Comparison of ENCODE assay signal across 8 cellular contexts in genomic region chr21:33403128-33403785, GRCh38. TPM values are rescaled to one million over a fixed set of nuclear protein-coding genes. Genes with fewer than 3 reads are reported as not detected.
A peak's percentile ranks its signal among the peaks of the same experiment; 100 is the strongest.
DNase-seq lines count a peak whose midpoint lies in the region; ATAC-seq and TF ChIP-seq lines count a peak whose summit lies in the region.

Gene IFNGR2 (plus strand): TSS chr21:33403413. CDS start chr21:33403544, 131 bp downstream.

- TF ChIP-seq EP300 in ovary (IDR thresholded peaks at IDR 0.05) = no peak

- TF ChIP-seq CTCF in CD14-positive monocyte (IDR thresholded peaks at IDR 0.05) (no peak), OCI-LY1 (IDR thresholded peaks at IDR 0.05; ENCODE audit: low read length) (no peak), ovary (IDR thresholded peaks at IDR 0.05) (no peak)

- H3K27me3 Mint-ChIP-seq in CD14-positive monocyte (ENCODE audit: low read depth in 3 of 3) = peaks cover 0 to 4% (median 0%) of the 10 kb centered on the region in 3 donors

- no peaks in the 10 kb centered on the region; the same call in 1 of the 2 replicates for H3F3A ChIP-seq in OCI-LY1 (ENCODE audit: insufficient read depth, low read length)

- H3K4me1 ChIP-seq in OCI-LY1 (ENCODE audit: insufficient read depth, low read length, severe bottlenecking) = peaks cover 48% of the 10 kb centered on the region
- H3K4me1 ChIP-seq in ovary (ENCODE audit: insufficient read depth) = peaks cover 10% of the 10 kb centered on the region

- H4K20me1 ChIP-seq in OCI-LY1 (ENCODE audit: insufficient read depth, low read length) = no peaks in the 10 kb centered on the region

- WGBS in ovary, 3 donors = 0 to 1% (median 0%) methylated on average over 47 to 89 of the region's 89 CpGs

- H2AFZ ChIP-seq in OCI-LY1 (ENCODE audit: low read length) = peak within 1 kb of the TSS; percentile 31

- H3K4me3 Mint-ChIP-seq in CD14-positive monocyte = peak within 1 kb of the TSS; percentile 99 to 100

- peaks cover 66% of the 10 kb centered on the region for H3K4me1 Mint-ChIP-seq in CD14-positive monocyte

- H3K9me2 ChIP-seq in OCI-LY1 (ENCODE audit: low read depth, low read length) = no peaks in the 10 kb centered on the region

- H3K27me3 ChIP-seq in OCI-LY1 (ENCODE audit: insufficient read depth, low read length) (no peaks in the 10 kb centered on the region), ovary (no peaks in the 10 kb centered on the region)

- peaks cover 0 to 2% (median 0%) of the 10 kb centered on the region in 7 donors for H3K9me3 Mint-ChIP-seq in CD14-positive monocyte
- no peaks in the 10 kb centered on the region for H3K9me3 Mint-ChIP-seq in activated naive CD4-positive, alpha-beta T cell treated with anti-CD3 and anti-CD28 coated beads, Interleukin-2, amount 50 U/mL, for 72 hours

- H3K4me3 ChIP-seq in OCI-LY1 (ENCODE audit: low read depth, low read length, poor library complexity, severe bottlenecking) (peak within 1 kb of the TSS; percentile 98), ovary (peak within 1 kb of the TSS; percentile 95)

- H3K36me3 ChIP-seq in OCI-LY1 (ENCODE audit: insufficient read depth, low read length) (peaks cover 15% of the 10 kb centered on the region; the same call in 1 of the 2 replicates), ovary (no peaks in the 10 kb centered on the region)

- peak within 1 kb of the TSS; percentile 94 for H3K27ac ChIP-seq in OCI-LY1 (ENCODE audit: low read depth, low read length, poor library complexity, severe bottlenecking)
- peak within 1 kb of the TSS; percentile 70 to 91 for H3K27ac ChIP-seq in ovary

- intact Hi-C loops in CD14-positive monocyte (cut with micrococcal nuclease) (loop anchor here (2.0 to 5.0 kb wide), 4 partner anchors 20 to 206 kb away; no protein-coding TSS in a partner anchor), Right ventricle myocardium inferior (cut with DNase I) (no loop called here), ovary (cut with DNase I) (no loop called here)

- H3K27ac Mint-ChIP-seq in CD14-positive monocyte = peak within 1 kb of the TSS; percentile 99 to 100 (median 99)
- peak within 1 kb of the TSS; percentile 75 to 88 for H3K27ac Mint-ChIP-seq in activated naive CD4-positive, alpha-beta T cell treated with anti-CD3 and anti-CD28 coated beads, Interleukin-2, amount 50 U/mL, for 72 hours

- H3K9ac ChIP-seq in OCI-LY1 (ENCODE audit: low read length) = peak within 1 kb of the TSS; percentile 100

- DNase-seq in CD14-positive monocyte (ENCODE audit: low spot score) (no peak), Right ventricle myocardium inferior (ENCODE audit: missing footprints) (peak; percentile 84), ovary (peak; percentile 41 to 69 (median 58)), dedifferentiated amniotic fluid mesenchymal stem cell (ENCODE audit: extremely low spot score) (no peak)
- DNase-seq in activated naive CD4-positive, alpha-beta T cell treated with anti-CD3 and anti-CD28 coated beads, Interleukin-2, amount 50 U/mL, for 72 hours (ENCODE audit: low spot score in 2 of 2) = peak in 1 of 2 donors; percentile 36

- no peaks in the 10 kb centered on the region for H3K9me3 ChIP-seq in OCI-LY1 (ENCODE audit: low read length)
- H3K9me3 ChIP-seq in ovary = no peaks in the 10 kb centered on the region

- H3K4me2 ChIP-seq in OCI-LY1 (ENCODE audit: low read length) = peak within 1 kb of the TSS; percentile 100

- peaks cover 38 to 43% of the 10 kb centered on the region in 2 donors for H3K36me3 Mint-ChIP-seq in CD14-positive monocyte
- H3K36me3 Mint-ChIP-seq in activated naive CD4-positive, alpha-beta T cell treated with anti-CD3 and anti-CD28 coated beads, Interleukin-2, amount 50 U/mL, for 72 hours = peaks cover 6 to 12% of the 10 kb centered on the region in 2 donors

- H3K79me2 ChIP-seq in OCI-LY1 (ENCODE audit: insufficient read depth, low read length) = peaks cover 47% of the 10 kb centered on the region

- ATAC-seq in GM21360 (IDR thresholded peaks at IDR 0.05; ENCODE audit: unreplicated experiment) (peak; percentile 34), Right ventricle myocardium inferior (peak; percentile 59), GM19328 (IDR thresholded peaks at IDR 0.05; ENCODE audit: unreplicated experiment) (no peak)
- peak; percentile 30 to 47 for ATAC-seq in activated naive CD4-positive, alpha-beta T cell treated with anti-CD3 and anti-CD28 coated beads, Interleukin-2, amount 50 U/mL, for 72 hours

- TF ChIP-seq POLR2A in ovary (IDR thresholded peaks at IDR 0.05) = peak; percentile 16

RNA-seq across cellular contexts. Expression of gene IFNGR2, which starts in this region (rescaled TPM):
- polyA plus RNA-seq in CD14-positive monocyte (100 to 1,000 TPM; 204 to 324 TPM), ovary (100 to 1,000 TPM in 1 of 2 donors, 10 to 100 TPM in 1; 43.7 to 125 TPM)
- 10 to 100 TPM in 1 of 2 donors, 1 to 10 TPM in 1; 9.9 to 15.0 TPM for total RNA-seq in activated naive CD4-positive, alpha-beta T cell treated with anti-CD3 and anti-CD28 coated beads, Interleukin-2, amount 50 U/mL, for 72 hours
- total RNA-seq in Right ventricle myocardium inferior (36.4 TPM), ovary (10 to 100 TPM; 39.6 to 54.5 (median 46.7) TPM)

Comparison
In these comparisons a context has a peak if more than half of its experiments do, and no peak if none do; other contexts are left out.
1. DNase-seq: peak in Right ventricle myocardium inferior (single experiment) and ovary (5 of 5); none in CD14-positive monocyte (single experiment) and dedifferentiated amniotic fluid mesenchymal stem cell (single experiment).
2. intact Hi-C loops: an anchor here in CD14-positive monocyte (2.0 to 5.0 kb wide); none called in Right ventricle myocardium inferior and ovary.